1 cellular context compared by ENCODE assay signal in genomic region chrX:29044802-29045201, GRCh38.
TF ChIP-seq lines count a peak whose summit lies in the region.

No MANE protein-coding gene starts in this region.

TF ChIP-seq in SK-N-SH, 30 proteins besides CTCF, POLR2A, EP300 and RAD21 (continued from another document):
- TF ChIP-seq, protein P1, sequence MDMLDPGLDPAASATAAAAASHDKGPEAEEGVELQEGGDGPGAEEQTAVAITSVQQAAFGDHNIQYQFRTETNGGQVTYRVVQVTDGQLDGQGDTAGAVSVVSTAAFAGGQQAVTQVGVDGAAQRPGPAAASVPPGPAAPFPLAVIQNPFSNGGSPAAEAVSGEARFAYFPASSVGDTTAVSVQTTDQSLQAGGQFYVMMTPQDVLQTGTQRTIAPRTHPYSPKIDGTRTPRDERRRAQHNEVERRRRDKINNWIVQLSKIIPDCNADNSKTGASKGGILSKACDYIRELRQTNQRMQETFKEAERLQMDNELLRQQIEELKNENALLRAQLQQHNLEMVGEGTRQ (IDR thresholded peaks at IDR 0.05; ENCODE audit: borderline replicate concordance, low read depth, low read length), result no peak
- no peak for TF ChIP-seq SIN3A (IDR thresholded peaks at IDR 0.05; ENCODE audit: borderline replicate concordance, low read depth, low read length)
